In the genomic region with DNA sequence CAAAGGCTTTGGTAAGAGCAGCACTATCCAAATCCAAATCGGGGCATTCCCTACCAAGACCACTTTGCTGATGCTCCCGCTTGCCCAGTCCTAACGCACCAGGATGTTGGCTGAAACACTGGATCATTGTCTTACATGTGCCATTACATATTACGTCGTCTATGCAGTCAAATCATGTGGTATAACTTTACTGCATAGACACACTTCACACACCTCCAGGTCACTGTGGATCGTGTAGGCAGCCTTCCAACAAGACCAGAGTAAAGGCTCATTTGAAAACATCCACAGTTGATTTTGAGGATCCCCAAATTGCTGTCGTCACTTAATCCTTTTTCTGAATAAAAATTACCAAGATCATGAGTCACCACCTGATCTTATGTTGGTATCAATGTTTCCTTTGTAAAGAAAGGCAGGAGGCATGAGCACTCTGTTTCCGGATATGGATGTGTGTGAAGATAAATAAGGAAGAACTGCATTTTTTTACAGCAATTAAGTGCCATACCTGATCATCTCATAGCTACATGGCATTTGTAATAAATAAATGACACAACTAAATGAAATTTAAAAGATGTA, we compare ENCODE assay signal across 34 cellular contexts. TPM values are rescaled to one million over a fixed set of nuclear protein-coding genes. Genes with fewer than 3 reads are reported as not detected.
"Had no signal": no experiment of that assay in that cellular context is flagged by ENCODE, and none has a peak within 500 bp of the region (broad histone marks: within the 10 kb centered on the region; RNA-seq: fewer than 3 reads in every experiment).

No MANE protein-coding gene starts in this region.

- DNase-seq: activated B cell treated with CpG ODN at 0.5 μM for 24 hours; activated CD4-positive, alpha-beta memory T cell treated with anti-CD3 and anti-CD28 coated beads, Interleukin-2, amount 10 ng/mL, durations not matched to agents 7 days and 5 days; activated CD4-positive, alpha-beta T cell treated with anti-CD3 and anti-CD28 coated beads for 4 hours; activated CD4-positive, CD25-positive, alpha-beta regulatory T cell treated with anti-CD3 and anti-CD28 coated beads, Interleukin-2, amount 50 U/mL, for 72 hours; activated CD8-positive, alpha-beta memory T cell treated with anti-CD3 and anti-CD28 coated beads for 24 hours; activated CD8-positive, alpha-beta memory T cell treated with anti-CD3 and anti-CD28 coated beads, Interleukin-2, amount 10 ng/mL, durations not matched to agents 7 days and 5 days; activated CD8-positive, alpha-beta memory T cell treated with anti-CD3 and anti-CD28 coated beads, Interleukin-2, amount 50 U/mL, for 48 hours; activated effector memory CD4-positive, alpha-beta T cell treated with anti-CD3 and anti-CD28 coated beads, Interleukin-2, amount 50 U/mL, for 16 hours; activated naive CD4-positive, alpha-beta T cell; activated naive CD4-positive, alpha-beta T cell treated with anti-CD3 and anti-CD28 coated beads, Interleukin-2, amount 50 U/mL, for 16 hours; activated naive CD8-positive, alpha-beta T cell treated with anti-CD3 and anti-CD28 coated beads for 36 hours; activated T-cell treated with anti-CD3 and anti-CD28 coated beads, Interleukin-2, amount 50 U/mL, for 1 hour; activated T-cell treated with anti-CD3 and anti-CD28 coated beads, Interleukin-2, amount 50 U/mL, for 72 hours; amniotic stem cell; aorta; brain microvascular endothelial cell; NCI-H1092 treated with DMSO at 0.1 percent for 48 hours; NCI-H1417; NCI-H146; NCI-H187; NCI-H2029 treated with DMSO at 0.1 percent for 48 hours; NCI-H2107; NCI-H2171; NCI-H510A; NCI-H526; NCI-H748 treated with DMSO at 0.1 percent for 48 hours; PC-9; Right ventricle myocardium superior; T-cell; T-helper 17 cell had no signal

- H3K27me3 ChIP-seq: brain microvascular endothelial cell had no signal

- H3K4me2 ChIP-seq: PC-9 had no signal

- H3K36me3 ChIP-seq: brain microvascular endothelial cell had no signal

- H3K4me3 ChIP-seq: PC-9, SK-N-MC had no signal

- H2AFZ ChIP-seq: PC-9 had no signal

- H3K27ac ChIP-seq: brain microvascular endothelial cell, PC-9, SK-N-MC, VCaP had no signal

- ATAC-seq: activated CD8-positive, alpha-beta memory T cell treated with anti-CD3 and anti-CD28 coated beads, Interleukin-2, amount 10 ng/mL, durations not matched to agents 7 days and 5 days; activated T-cell treated with anti-CD3 and anti-CD28 coated beads, Interleukin-2, amount 50 U/mL, for 72 hours; activated T-helper 17 cell treated with anti-CD3 and anti-CD28 coated beads, Interleukin-2, amount 50 U/mL, for 72 hours; T-cell; T-helper 17 cell had no signal

RNA-seq across cellular contexts. Expression of a gene that starts 18.5 kb away (rescaled TPM):
- total RNA-seq: activated B cell treated with CpG ODN at 0.5 μM for 24 hours; activated CD4-positive, alpha-beta memory T cell treated with anti-CD3 and anti-CD28 coated beads, Interleukin-2, amount 10 ng/mL, durations not matched to agents 7 days and 5 days; activated CD8-positive, alpha-beta memory T cell treated with anti-CD3 and anti-CD28 coated beads, Interleukin-2, amount 10 ng/mL, durations not matched to agents 7 days and 5 days; activated naive CD8-positive, alpha-beta T cell treated with anti-CD3 and anti-CD28 coated beads for 36 hours; activated T-helper 17 cell treated with anti-CD3 and anti-CD28 coated beads, Interleukin-2, amount 50 U/mL, for 72 hours; OCI-LY7; PC-9; T-helper 17 cell had no signal
